Comparison of ENCODE assay signal across 21 cellular contexts in the genomic region with DNA sequence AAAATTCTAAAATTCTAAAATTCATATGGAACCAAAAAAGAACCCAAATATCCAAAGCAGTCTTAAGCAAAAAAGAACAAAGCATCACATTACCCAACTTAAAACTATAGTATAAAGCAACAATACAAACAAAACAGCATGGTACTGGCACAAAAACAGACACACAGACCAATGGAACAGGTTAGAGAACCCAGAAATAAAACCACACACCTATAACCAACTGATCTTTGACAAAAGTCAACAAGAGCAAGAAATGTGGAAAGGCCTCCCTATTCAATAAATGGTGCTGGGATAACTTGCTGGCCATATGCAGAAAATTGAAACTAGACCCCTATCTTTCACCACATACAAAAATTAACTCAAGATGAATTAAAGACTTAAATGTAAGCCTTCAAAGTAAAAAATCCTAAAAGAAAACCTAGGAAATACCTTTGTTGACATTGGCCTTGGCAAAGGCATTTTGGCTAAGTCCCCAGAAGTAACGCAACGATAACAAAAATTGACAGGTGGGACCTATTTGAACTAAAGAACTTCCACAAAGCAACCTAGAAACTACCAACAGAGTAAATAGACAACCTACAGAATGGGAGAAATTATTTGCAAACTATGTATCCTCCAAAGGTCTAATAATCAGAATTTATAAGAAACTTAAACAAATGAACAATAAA.
"Had no signal": no experiment of that assay in that cellular context is flagged by ENCODE, and none has a peak within 500 bp of the region (broad histone marks: within the 10 kb centered on the region; RNA-seq: fewer than 3 reads in every experiment).

No MANE protein-coding gene starts in this region.

- H3K27me3 Mint-ChIP-seq: activated CD4-positive, alpha-beta T cell treated with anti-CD3 and anti-CD28 coated beads for 36 hours; activated naive CD8-positive, alpha-beta T cell treated with anti-CD3 and anti-CD28 coated beads, Interleukin-2, amount 10 ng/mL, durations not matched to agents 7 days and 5 days; central memory CD8-positive, alpha-beta T cell; stimulated activated naive B cell treated with anti-CD40 and anti-IgM and Interleukin-4, amounts not matched to agents 10 μg/mL and 1 μg/mL and 100 μg/mL, for 72 hours had no signal

- H3K36me3 ChIP-seq: brain microvascular endothelial cell, lower lobe of right lung, ovary had no signal

- H3K4me1 ChIP-seq: lower lobe of right lung, spleen had no signal

- H3K9me3 Mint-ChIP-seq: activated naive CD8-positive, alpha-beta T cell treated with anti-CD3 and anti-CD28 coated beads, Interleukin-2, amount 10 ng/mL, durations not matched to agents 7 days and 5 days; activated T-helper 1 cell treated with anti-CD3 and anti-CD28 coated beads, Interleukin-12 subunit alpha, Interleukin-12 subunit beta, Interleukin-2, Interleukin-4 antibody, amounts not matched to agents 30 ng/mL and 10 ng/mL and 1 ng/mL, durations not matched to agents 14 hours and 24 hours and 36 hours; central memory CD8-positive, alpha-beta T cell; natural killer cell; stimulated activated naive B cell treated with anti-CD40 and anti-IgM and Interleukin-4, amounts not matched to agents 10 μg/mL and 1 μg/mL and 100 μg/mL, for 72 hours had no signal

- H3K4me2 ChIP-seq: hepatocyte had no signal

- H3K4me1 Mint-ChIP-seq: activated CD4-positive, alpha-beta T cell treated with anti-CD3 and anti-CD28 coated beads for 36 hours; activated naive CD8-positive, alpha-beta T cell treated with anti-CD3 and anti-CD28 coated beads, Interleukin-2, amount 10 ng/mL, durations not matched to agents 7 days and 5 days had no signal

- H3K9me3 ChIP-seq: esophagus squamous epithelium, lower lobe of right lung, ovary, spleen had no signal

- H3K27ac Mint-ChIP-seq: activated CD4-positive, alpha-beta T cell treated with anti-CD3 and anti-CD28 coated beads for 36 hours; activated naive CD8-positive, alpha-beta T cell treated with anti-CD3 and anti-CD28 coated beads, Interleukin-2, amount 10 ng/mL, durations not matched to agents 7 days and 5 days; activated T-helper 1 cell treated with anti-CD3 and anti-CD28 coated beads, Interleukin-12 subunit alpha, Interleukin-12 subunit beta, Interleukin-2, Interleukin-4 antibody, amounts not matched to agents 30 ng/mL and 10 ng/mL and 1 ng/mL, durations not matched to agents 14 hours and 24 hours and 36 hours; natural killer cell; stimulated activated naive B cell treated with anti-CD40 and anti-IgM and Interleukin-4, amounts not matched to agents 10 μg/mL and 1 μg/mL and 100 μg/mL, for 72 hours had no signal

- DNase-seq: activated CD4-positive, alpha-beta T cell treated with anti-CD3 and anti-CD28 coated beads for 36 hours; activated CD4-positive, alpha-beta T cell treated with anti-CD3 and anti-CD28 coated beads, Interleukin-2, amount 50 U/mL, for 48 hours; activated naive CD4-positive, alpha-beta T cell; activated naive CD8-positive, alpha-beta T cell treated with anti-CD3 and anti-CD28 coated beads, Interleukin-2, amount 10 ng/mL, durations not matched to agents 7 days and 5 days; amygdala; brain microvascular endothelial cell; cortex of kidney; effector CD8-positive, alpha-beta T cell; esophagus squamous epithelium; foreskin fibroblast; left cardiac atrium; lower lobe of right lung; natural killer cell; ovary; spleen; stimulated activated naive B cell treated with anti-CD40 and anti-IgM and Interleukin-4, amounts not matched to agents 10 μg/mL and 1 μg/mL and 100 μg/mL, for 72 hours; SW 1271; T-helper 2 cell had no signal

- H3K4me3 ChIP-seq: esophagus squamous epithelium, hepatocyte, lower lobe of right lung, ovary, spleen had no signal

- H3K79me2 ChIP-seq: hepatocyte had no signal

- H3K36me3 Mint-ChIP-seq: natural killer cell had no signal

- H3K4me3 Mint-ChIP-seq: activated CD4-positive, alpha-beta T cell treated with anti-CD3 and anti-CD28 coated beads for 36 hours; activated naive CD8-positive, alpha-beta T cell treated with anti-CD3 and anti-CD28 coated beads, Interleukin-2, amount 10 ng/mL, durations not matched to agents 7 days and 5 days; activated T-helper 1 cell treated with anti-CD3 and anti-CD28 coated beads, Interleukin-12 subunit alpha, Interleukin-12 subunit beta, Interleukin-2, Interleukin-4 antibody, amounts not matched to agents 30 ng/mL and 10 ng/mL and 1 ng/mL, durations not matched to agents 14 hours and 24 hours and 36 hours; central memory CD8-positive, alpha-beta T cell; natural killer cell; stimulated activated naive B cell treated with anti-CD40 and anti-IgM and Interleukin-4, amounts not matched to agents 10 μg/mL and 1 μg/mL and 100 μg/mL, for 72 hours had no signal

- ATAC-seq: activated CD4-positive, alpha-beta T cell treated with anti-CD3 and anti-CD28 coated beads for 36 hours; left cardiac atrium; lower lobe of right lung; natural killer cell; stimulated activated naive B cell treated with anti-CD40 and anti-IgM and Interleukin-4, amounts not matched to agents 10 μg/mL and 1 μg/mL and 100 μg/mL, for 72 hours had no signal

- H3K27ac ChIP-seq: brain microvascular endothelial cell, esophagus squamous epithelium, hepatocyte, lower lobe of right lung, ovary, spleen had no signal

- H3K27me3 ChIP-seq: brain microvascular endothelial cell, esophagus squamous epithelium, hepatocyte, ovary, spleen had no signal

- H2AFZ ChIP-seq: hepatocyte had no signal
